Comparison of ENCODE assay signal across 1 cellular context in genomic region chr5:31819926-31820516, GRCh38.
TF ChIP-seq lines count a peak whose summit lies in the region.

No MANE protein-coding gene starts in this region.

TF ChIP-seq in H1, 55 proteins besides CTCF, POLR2A, EP300 and RAD21:
- TF ChIP-seq CEBPB (IDR thresholded peaks at IDR 0.05; ENCODE audit: low read depth, low read length) (no peak), BRCA1 (IDR thresholded peaks at IDR 0.05; ENCODE audit: low read depth, low read length) (no peak), CTBP2 (IDR thresholded peaks at IDR 0.05; ENCODE audit: borderline replicate concordance, insufficient read depth, insufficient read length, low read length) (no peak), KDM4A (IDR thresholded peaks at IDR 0.05; ENCODE audit: low read depth, low read length, severe bottlenecking) (no peak), RXRA (IDR thresholded peaks at IDR 0.05; ENCODE audit: insufficient read depth, low read depth, low read length) (no peak), TBP (IDR thresholded peaks at IDR 0.05; ENCODE audit: low read depth, low read length) (no peak), SRF (IDR thresholded peaks at IDR 0.05; ENCODE audit: low read depth, low read length) (no peak), RNF2 (IDR thresholded peaks at IDR 0.05; ENCODE audit: borderline replicate concordance, low read depth, low read length, missing control alignments, poor library complexity, severe bottlenecking) (no peak), SP1 (IDR thresholded peaks at IDR 0.05; ENCODE audit: low read depth, low read length) (no peak), BACH1 (IDR thresholded peaks at IDR 0.05; ENCODE audit: low read length) (no peak), CHD2 (IDR thresholded peaks at IDR 0.05; ENCODE audit: low read length) (no peak), ZNF274 (IDR thresholded peaks at IDR 0.05; ENCODE audit: borderline replicate concordance, extremely low read depth, low read length) (no peak), YY1 (IDR thresholded peaks at IDR 0.05; ENCODE audit: low read depth, low read length) (no peak)
- TF ChIP-seq, protein P1, sequence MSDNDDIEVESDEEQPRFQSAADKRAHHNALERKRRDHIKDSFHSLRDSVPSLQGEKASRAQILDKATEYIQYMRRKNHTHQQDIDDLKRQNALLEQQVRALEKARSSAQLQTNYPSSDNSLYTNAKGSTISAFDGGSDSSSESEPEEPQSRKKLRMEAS (IDR thresholded peaks at IDR 0.05), result no peak
